ENCODE assay signal across 20 cellular contexts in genomic region chr5:11724947-11725346, GRCh38.
"Had no signal": no experiment of that assay in that cellular context is flagged by ENCODE, and none has a peak within 500 bp of the region (broad histone marks: within the 10 kb centered on the region; RNA-seq: fewer than 3 reads in every experiment).

No MANE protein-coding gene starts in this region.

- H3K4me3 ChIP-seq: body of pancreas, coronary artery, lung, psoas muscle, spleen, tibial nerve had no signal

- ATAC-seq: activated CD8-positive, alpha-beta memory T cell treated with anti-CD3 and anti-CD28 coated beads, Interleukin-2, amount 10 ng/mL, durations not matched to agents 7 days and 5 days; activated naive CD4-positive, alpha-beta T cell treated with anti-CD3 and anti-CD28 coated beads, Interleukin-2, amount 50 U/mL, for 72 hours; body of pancreas; naive thymus-derived CD8-positive, alpha-beta T cell; psoas muscle; sciatic nerve; stimulated activated naive B cell treated with anti-CD40 and anti-IgM and Interleukin-4, amounts not matched to agents 10 μg/mL and 1 μg/mL and 100 μg/mL, for 72 hours had no signal

- H3K9me3 ChIP-seq: body of pancreas, psoas muscle, tibial nerve had no signal

- H3K27ac ChIP-seq: coronary artery, psoas muscle, spleen, tibial nerve had no signal

- H3K36me3 ChIP-seq: spleen, tibial nerve had no signal

- DNase-seq: activated CD4-positive, alpha-beta T cell treated with anti-CD3 and anti-CD28 coated beads for 1 hour; activated CD4-positive, alpha-beta T cell treated with anti-CD3 and anti-CD28 coated beads, Interleukin-2, amount 50 U/mL, for 48 hours; activated CD8-positive, alpha-beta memory T cell treated with anti-CD3 and anti-CD28 coated beads, Interleukin-2, amount 10 ng/mL, durations not matched to agents 7 days and 5 days; activated effector memory CD4-positive, alpha-beta T cell treated with Interleukin-2 at 50 U/mL for 16 hours; activated T-cell treated with anti-CD3 and anti-CD28 coated beads, Interleukin-2, amount 50 U/mL, for 24 hours; amniotic stem cell; central memory CD4-positive, alpha-beta T cell; effector memory CD4-positive, alpha-beta T cell; hypothalamus; naive thymus-derived CD8-positive, alpha-beta T cell; psoas muscle; spleen; stimulated activated CD4-positive, alpha-beta T cell treated with anti-CD3 and anti-CD28 coated beads, Interleukin-1b, Interleukin-23, amount 100 ng/mL, for 48 hours; stimulated activated naive B cell treated with anti-CD40 and anti-IgM and Interleukin-4, amounts not matched to agents 10 μg/mL and 1 μg/mL and 100 μg/mL, for 72 hours had no signal

- H3K4me1 ChIP-seq: body of pancreas, psoas muscle, tibial nerve had no signal

- H3K27me3 ChIP-seq: body of pancreas, spleen, tibial nerve had no signal
